In genomic region chr10:87562750-87563149, GRCh38 we compare ENCODE assay signal across 24 cellular contexts.
"Had no signal": no experiment of that assay in that cellular context is flagged by ENCODE, and none has a peak within 500 bp of the region (broad histone marks: within the 10 kb centered on the region; RNA-seq: fewer than 3 reads in every experiment).

No MANE protein-coding gene starts in this region.

- DNase-seq: dermis blood vessel endothelial cell; dorsolateral prefrontal cortex; effector CD4-positive, alpha-beta T cell; effector memory CD4-positive, alpha-beta T cell; esophagus squamous epithelium; foreskin fibroblast; foreskin melanocyte; gastrocnemius medialis; glutamatergic neuron; head of caudate nucleus; heart right ventricle; hippocampal formation; left cardiac atrium; left lung; left ventricle myocardium superior; lower lobe of right lung; mesenchymal stem cell had no signal

- H3K4me3 ChIP-seq: coronary artery, dorsolateral prefrontal cortex, esophagus squamous epithelium, gastrocnemius medialis, heart right ventricle, left lung, lower lobe of right lung had no signal

- H3K27ac Mint-ChIP-seq: mesothelial cell of epicardium had no signal

- H3K36me3 ChIP-seq: esophagus squamous epithelium, gastrocnemius medialis, heart right ventricle, left lung, lower lobe of right lung had no signal

- FAIRE-seq: colon, islet of Langerhans, keratinocyte had no signal

- H3K27me3 ChIP-seq: dorsolateral prefrontal cortex, left lung had no signal

- ATAC-seq: esophagus mucosa, gastrocnemius medialis, heart right ventricle, left cardiac atrium, left lung, left ventricle myocardium superior, lower lobe of right lung had no signal

- H3K4me3 Mint-ChIP-seq: mesothelial cell of epicardium had no signal

- H3K4me1 ChIP-seq: esophagus squamous epithelium, gastrocnemius medialis, heart right ventricle, left lung, lower lobe of right lung had no signal

- H3K27ac ChIP-seq: coronary artery, dorsolateral prefrontal cortex, epithelial cell of prostate, esophagus squamous epithelium, gastrocnemius medialis, heart right ventricle, left lung, lower lobe of right lung had no signal
